ENCODE assay signal across 2 cellular contexts in genomic region chr11:24161587-24161986, GRCh38.
"Had no signal": no experiment of that assay in that cellular context is flagged by ENCODE, and none has a peak within 500 bp of the region (broad histone marks: within the 10 kb centered on the region; RNA-seq: fewer than 3 reads in every experiment).

No MANE protein-coding gene starts in this region.

- DNase-seq: GDM1, GF-D8 had no signal
